ENCODE assay signal across 1 cellular context in the genomic region with DNA sequence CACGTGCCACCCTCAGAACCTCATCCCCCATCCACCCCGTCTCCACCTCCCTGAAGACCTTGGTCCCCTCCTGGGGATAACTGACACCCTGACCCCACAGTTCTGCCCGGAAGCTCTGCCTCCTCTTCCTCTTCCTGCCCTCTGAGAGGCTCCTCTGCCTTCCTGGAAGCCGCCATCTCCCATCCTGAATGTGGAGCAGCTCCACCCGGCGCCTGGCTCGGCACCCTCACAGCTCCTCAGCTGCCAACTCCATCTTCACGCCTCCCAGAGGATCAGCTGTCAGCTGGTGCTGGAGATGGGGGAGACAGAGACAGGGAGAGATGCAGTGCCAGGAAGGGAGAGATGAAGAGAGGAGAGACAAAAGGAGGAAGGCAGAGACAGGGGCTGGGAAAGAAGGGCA.
TF ChIP-seq lines count a peak whose summit lies in the region.

No MANE protein-coding gene starts in this region.

TF ChIP-seq in H1, 55 proteins besides CTCF, POLR2A, EP300 and RAD21:
- TF ChIP-seq ATF2 (IDR thresholded peaks at IDR 0.05; ENCODE audit: low read length) (no peak), ZNF274 (IDR thresholded peaks at IDR 0.05; ENCODE audit: borderline replicate concordance, extremely low read depth, low read length) (no peak), MAFK (IDR thresholded peaks at IDR 0.05; ENCODE audit: low read depth, low read length) (no peak), EGR1 (IDR thresholded peaks at IDR 0.05; ENCODE audit: borderline replicate concordance, low read depth, low read length) (no peak), FOSL1 (IDR thresholded peaks at IDR 0.05; ENCODE audit: insufficient read depth, low read depth, low read length) (no peak), TAF7 (optimal IDR thresholded peaks at IDR 0.05; ENCODE audit: borderline replicate concordance, low read depth, low read length) (no peak), SP1 (IDR thresholded peaks at IDR 0.05; ENCODE audit: low read depth, low read length) (no peak), TAF1 (IDR thresholded peaks at IDR 0.05; ENCODE audit: low read depth, low read length) (no peak), RNF2 (IDR thresholded peaks at IDR 0.05; ENCODE audit: borderline replicate concordance, low read depth, low read length, missing control alignments, poor library complexity, severe bottlenecking) (no peak), BRCA1 (IDR thresholded peaks at IDR 0.05; ENCODE audit: low read depth, low read length) (no peak), EZH2 (IDR thresholded peaks at IDR 0.05; ENCODE audit: low read depth, low read length, severe bottlenecking) (no peak)
- TF ChIP-seq, protein P1, sequence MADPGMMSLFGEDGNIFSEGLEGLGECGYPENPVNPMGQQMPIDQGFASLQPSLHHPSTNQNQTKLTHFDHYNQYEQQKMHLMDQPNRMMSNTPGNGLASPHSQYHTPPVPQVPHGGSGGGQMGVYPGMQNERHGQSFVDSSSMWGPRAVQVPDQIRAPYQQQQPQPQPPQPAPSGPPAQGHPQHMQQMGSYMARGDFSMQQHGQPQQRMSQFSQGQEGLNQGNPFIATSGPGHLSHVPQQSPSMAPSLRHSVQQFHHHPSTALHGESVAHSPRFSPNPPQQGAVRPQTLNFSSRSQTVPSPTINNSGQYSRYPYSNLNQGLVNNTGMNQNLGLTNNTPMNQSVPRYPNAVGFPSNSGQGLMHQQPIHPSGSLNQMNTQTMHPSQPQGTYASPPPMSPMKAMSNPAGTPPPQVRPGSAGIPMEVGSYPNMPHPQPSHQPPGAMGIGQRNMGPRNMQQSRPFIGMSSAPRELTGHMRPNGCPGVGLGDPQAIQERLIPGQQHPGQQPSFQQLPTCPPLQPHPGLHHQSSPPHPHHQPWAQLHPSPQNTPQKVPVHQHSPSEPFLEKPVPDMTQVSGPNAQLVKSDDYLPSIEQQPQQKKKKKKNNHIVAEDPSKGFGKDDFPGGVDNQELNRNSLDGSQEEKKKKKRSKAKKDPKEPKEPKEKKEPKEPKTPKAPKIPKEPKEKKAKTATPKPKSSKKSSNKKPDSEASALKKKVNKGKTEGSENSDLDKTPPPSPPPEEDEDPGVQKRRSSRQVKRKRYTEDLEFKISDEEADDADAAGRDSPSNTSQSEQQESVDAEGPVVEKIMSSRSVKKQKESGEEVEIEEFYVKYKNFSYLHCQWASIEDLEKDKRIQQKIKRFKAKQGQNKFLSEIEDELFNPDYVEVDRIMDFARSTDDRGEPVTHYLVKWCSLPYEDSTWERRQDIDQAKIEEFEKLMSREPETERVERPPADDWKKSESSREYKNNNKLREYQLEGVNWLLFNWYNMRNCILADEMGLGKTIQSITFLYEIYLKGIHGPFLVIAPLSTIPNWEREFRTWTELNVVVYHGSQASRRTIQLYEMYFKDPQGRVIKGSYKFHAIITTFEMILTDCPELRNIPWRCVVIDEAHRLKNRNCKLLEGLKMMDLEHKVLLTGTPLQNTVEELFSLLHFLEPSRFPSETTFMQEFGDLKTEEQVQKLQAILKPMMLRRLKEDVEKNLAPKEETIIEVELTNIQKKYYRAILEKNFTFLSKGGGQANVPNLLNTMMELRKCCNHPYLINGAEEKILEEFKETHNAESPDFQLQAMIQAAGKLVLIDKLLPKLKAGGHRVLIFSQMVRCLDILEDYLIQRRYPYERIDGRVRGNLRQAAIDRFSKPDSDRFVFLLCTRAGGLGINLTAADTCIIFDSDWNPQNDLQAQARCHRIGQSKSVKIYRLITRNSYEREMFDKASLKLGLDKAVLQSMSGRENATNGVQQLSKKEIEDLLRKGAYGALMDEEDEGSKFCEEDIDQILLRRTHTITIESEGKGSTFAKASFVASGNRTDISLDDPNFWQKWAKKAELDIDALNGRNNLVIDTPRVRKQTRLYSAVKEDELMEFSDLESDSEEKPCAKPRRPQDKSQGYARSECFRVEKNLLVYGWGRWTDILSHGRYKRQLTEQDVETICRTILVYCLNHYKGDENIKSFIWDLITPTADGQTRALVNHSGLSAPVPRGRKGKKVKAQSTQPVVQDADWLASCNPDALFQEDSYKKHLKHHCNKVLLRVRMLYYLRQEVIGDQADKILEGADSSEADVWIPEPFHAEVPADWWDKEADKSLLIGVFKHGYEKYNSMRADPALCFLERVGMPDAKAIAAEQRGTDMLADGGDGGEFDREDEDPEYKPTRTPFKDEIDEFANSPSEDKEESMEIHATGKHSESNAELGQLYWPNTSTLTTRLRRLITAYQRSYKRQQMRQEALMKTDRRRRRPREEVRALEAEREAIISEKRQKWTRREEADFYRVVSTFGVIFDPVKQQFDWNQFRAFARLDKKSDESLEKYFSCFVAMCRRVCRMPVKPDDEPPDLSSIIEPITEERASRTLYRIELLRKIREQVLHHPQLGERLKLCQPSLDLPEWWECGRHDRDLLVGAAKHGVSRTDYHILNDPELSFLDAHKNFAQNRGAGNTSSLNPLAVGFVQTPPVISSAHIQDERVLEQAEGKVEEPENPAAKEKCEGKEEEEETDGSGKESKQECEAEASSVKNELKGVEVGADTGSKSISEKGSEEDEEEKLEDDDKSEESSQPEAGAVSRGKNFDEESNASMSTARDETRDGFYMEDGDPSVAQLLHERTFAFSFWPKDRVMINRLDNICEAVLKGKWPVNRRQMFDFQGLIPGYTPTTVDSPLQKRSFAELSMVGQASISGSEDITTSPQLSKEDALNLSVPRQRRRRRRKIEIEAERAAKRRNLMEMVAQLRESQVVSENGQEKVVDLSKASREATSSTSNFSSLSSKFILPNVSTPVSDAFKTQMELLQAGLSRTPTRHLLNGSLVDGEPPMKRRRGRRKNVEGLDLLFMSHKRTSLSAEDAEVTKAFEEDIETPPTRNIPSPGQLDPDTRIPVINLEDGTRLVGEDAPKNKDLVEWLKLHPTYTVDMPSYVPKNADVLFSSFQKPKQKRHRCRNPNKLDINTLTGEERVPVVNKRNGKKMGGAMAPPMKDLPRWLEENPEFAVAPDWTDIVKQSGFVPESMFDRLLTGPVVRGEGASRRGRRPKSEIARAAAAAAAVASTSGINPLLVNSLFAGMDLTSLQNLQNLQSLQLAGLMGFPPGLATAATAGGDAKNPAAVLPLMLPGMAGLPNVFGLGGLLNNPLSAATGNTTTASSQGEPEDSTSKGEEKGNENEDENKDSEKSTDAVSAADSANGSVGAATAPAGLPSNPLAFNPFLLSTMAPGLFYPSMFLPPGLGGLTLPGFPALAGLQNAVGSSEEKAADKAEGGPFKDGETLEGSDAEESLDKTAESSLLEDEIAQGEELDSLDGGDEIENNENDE (IDR thresholded peaks at IDR 0.05; ENCODE audit: insufficient replicate concordance, low read length) = no peak
